ENCODE assay signal across 14 cellular contexts in the genomic region with DNA sequence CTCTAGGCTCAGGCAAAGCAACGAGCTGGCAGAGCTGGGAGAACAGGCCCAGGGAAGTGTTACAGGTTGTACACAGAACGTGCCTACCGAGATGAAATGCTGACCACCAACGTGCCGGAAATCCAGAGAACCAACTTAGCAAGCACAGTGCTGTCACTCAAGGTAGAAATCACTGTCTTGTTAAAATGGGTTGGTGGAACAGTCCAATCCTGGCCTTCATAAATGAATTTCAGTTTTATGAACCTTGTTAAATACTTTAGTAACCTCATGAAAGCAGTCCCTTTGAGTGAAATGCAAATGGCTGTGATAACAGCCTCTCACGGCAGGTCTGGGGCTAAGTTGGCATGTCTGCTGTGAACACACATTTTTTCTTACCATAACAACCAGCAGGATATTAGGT. TPM values are rescaled to one million over a fixed set of nuclear protein-coding genes. Genes with fewer than 3 reads are reported as not detected.
DNase-seq lines count a peak whose midpoint lies in the region; ATAC-seq, FAIRE-seq and TF ChIP-seq lines count a peak whose summit lies in the region.
"Had no signal": no experiment of that assay in that cellular context is flagged by ENCODE, and none has a peak within 500 bp of the region (broad histone marks: within the 10 kb centered on the region; RNA-seq: fewer than 3 reads in every experiment).

No MANE protein-coding gene starts in this region.

- ATAC-seq in left ventricle myocardium superior (peak; percentile 21), Right ventricle myocardium superior (ENCODE audit: poor library complexity) (no peak), HG02798 (IDR thresholded peaks at IDR 0.05; ENCODE audit: poor library complexity, unreplicated experiment) (peak; percentile 39), GM12878 (peak; percentile 74), GM21825 (IDR thresholded peaks at IDR 0.05; ENCODE audit: unreplicated experiment) (no peak), body of pancreas (no peak)

- TF ChIP-seq EP300 in GM12878 (IDR thresholded peaks at IDR 0.05; ENCODE audit: borderline replicate concordance in 1 of 2, control insufficient read depth in 1 of 2, low read depth in 2 of 2, low read length in 2 of 2), result no peak

- no TSS peak for BruUV-seq in GM12878 (replicated peaks; lab: Mats Ljungman, UMichigan)

- 3% methylated on average over 6 of the region's 6 CpGs for WGBS in GM12878 (ENCODE audit: insufficient coverage, insufficient replicate concordance, low lambda C conversion rate, missing lambda C conversion rate)
- 78 to 89% methylated on average over 6 of the region's 6 CpGs for WGBS in body of pancreas, 2 donors

- no peak for TF ChIP-seq RAD21 in GM12878 (IDR thresholded peaks at IDR 0.05; ENCODE audit: insufficient read depth, low read depth, low read length)

- peak overlapping the region; percentile 85 for H3K4me2 ChIP-seq in GM12878 (ENCODE audit: control insufficient read depth, insufficient read depth)

- RAD21 ChIA-PET in GM12878 (lab: Charles Lee; ENCODE audit: unreplicated experiment), result interaction anchor here (0.9 to 2.9 kb wide), 9 partner anchors 31 to 156 kb away, joined by 3 to 47 read pairs (median 4); partner anchors contain the start of gene DHX8

- H2AFZ ChIP-seq in GM12878 (ENCODE audit: control insufficient read depth, low read depth, low read length), result peak overlapping the region; percentile 54

- no peaks in the 10 kb centered on the region for H3K79me2 ChIP-seq in GM12878 (ENCODE audit: control insufficient read depth, insufficient read depth, low read length)

- H3K9ac ChIP-seq in GM12878 (ENCODE audit: control insufficient read depth, insufficient read depth, low read length), result peak overlapping the region; percentile 59

- H3K4me3 ChIP-seq in GM12878 (0 out of 2 replicates have a peak overlapping the region, but pooled peaks have one; percentile 4), body of pancreas (no peak overlapping the region)
- H3K4me3 ChIP-seq: colonic mucosa, vagina had no signal

- FAIRE-seq in GM12878 (lab: Jason Lieb, UNC), result no peak

- in situ Hi-C loops in GM12878 (cut with MboI), result no loop called here

- CTCF ChIA-PET in GM12878 (lab: Yijun Ruan, JAX), result interaction anchor here (1.0 to 5.5 kb wide), 7 partner anchors 12 to 156 kb away, joined by 3 to 108 read pairs (median 5); partner anchors contain the start of gene DHX8

- H3K36me3 ChIP-seq in GM12878 (ENCODE audit: control insufficient read depth in 2 of 2, insufficient read depth in 2 of 2, low read length in 1 of 2), result peaks cover 18 to 29% of the 10 kb centered on the region in 2 experiments
- H3K36me3 ChIP-seq in body of pancreas (replicated peaks in 1 of 2; ENCODE audit: insufficient read depth in 1 of 2, low read depth in 2 of 2), result peaks cover 0 to 44% of the 10 kb centered on the region in 2 donors

- no peak for TF ChIP-seq CTCF in GM12878 (IDR thresholded peaks at IDR 0.05 in 2 of 3, conservative IDR thresholded peaks at IDR 0.05 in 1 of 3; ENCODE audit: control insufficient read depth in 2 of 3, extremely low read depth in 1 of 3, insufficient read depth in 1 of 3, low read depth in 3 of 3, low read length in 3 of 3)
- no peak for TF ChIP-seq CTCF in body of pancreas (IDR thresholded peaks at IDR 0.05)

- H3K27ac ChIP-seq in GM12878 (ENCODE audit: control insufficient read depth, insufficient read depth), result peak overlapping the region; percentile 91
- H3K27ac ChIP-seq in body of pancreas, result no peak overlapping the region
- H3K27ac ChIP-seq: colonic mucosa, vagina had no signal

- H4K20me1 ChIP-seq in GM12878 (ENCODE audit: control insufficient read depth, insufficient read depth), result no peaks in the 10 kb centered on the region

- intact Hi-C loops in left ventricle myocardium superior (cut with micrococcal nuclease) (no loop called here), Right ventricle myocardium superior (cut with DNase I) (no loop called here), GM12878 (cut with micrococcal nuclease; ENCODE audit: unreplicated experiment) (loop anchor here (2.0 to 5.0 kb wide), 2 partner anchors 156 to 260 kb away; partner anchors contain the start of gene DUSP3), body of pancreas (cut with DNase I) (no loop called here)

- H3K9me3 ChIP-seq in GM12878 (replicated peaks; ENCODE audit: control insufficient read depth, insufficient read depth, low read length) (no peaks in the 10 kb centered on the region), body of pancreas (no peaks in the 10 kb centered on the region)
- H3K9me3 ChIP-seq: colonic mucosa, vagina had no signal

- H3K4me1 ChIP-seq in GM12878 (ENCODE audit: control insufficient read depth, insufficient read depth, low read length), result peaks cover 20% of the 10 kb centered on the region
- no peaks in the 10 kb centered on the region for H3K4me1 ChIP-seq in body of pancreas
- H3K4me1 ChIP-seq: colonic mucosa, vagina had no signal

- DNase-seq in left ventricle myocardium superior (no peak), Right ventricle myocardium superior (no peak), GM12878 (ENCODE audit: low read depth, low spot score) (peak; percentile 61), stromal cell of bone marrow (ENCODE audit: low read depth) (peak; percentile 20), NCI-H1694 treated with DMSO at 0.1 percent for 48 hours (lab: John Stamatoyannopoulos, UW) (no peak), body of pancreas (no peak)
- DNase-seq: activated CD4-positive, alpha-beta T cell treated with anti-CD3 and anti-CD28 coated beads for 48 hours; colonic mucosa; H7; kidney glomerular epithelial cell; stimulated activated CD4-positive, alpha-beta T cell treated with anti-CD3 and anti-CD28 coated beads, Interleukin-12 subunit alpha, Interleukin-12 subunit beta, amount 100 ng/mL, for 4 hours had no signal

- POLR2A ChIA-PET in GM12878 (lab: Charles Lee), result interaction anchor here (1.3 to 1.4 kb wide), 3 partner anchors 9 to 57 kb away, joined by 4 to 5 read pairs (median 4); partner anchors contain the start of gene ETV4

- H3K27me3 ChIP-seq in GM12878 (replicated peaks in 1 of 2; ENCODE audit: control insufficient read depth in 2 of 2, insufficient read depth in 2 of 2, low read length in 1 of 2) (no peaks in the 10 kb centered on the region), body of pancreas (no peaks in the 10 kb centered on the region)
- H3K27me3 ChIP-seq: colonic mucosa, vagina had no signal

- SMC1A ChIA-PET in GM12878 (lab: Charles Lee; ENCODE audit: uncharacterized antibody, unreplicated experiment), result interaction anchor here (1.1 to 8.1 kb wide), 9 partner anchors 24 to 157 kb away, joined by 3 to 118 read pairs (median 4); partner anchors contain the start of gene MEOX1

- TF ChIP-seq POLR2A in GM12878 (IDR thresholded peaks at IDR 0.05; ENCODE audit: low read depth, low read length) (no peak), body of pancreas (IDR thresholded peaks at IDR 0.05) (no peak)

TF ChIP-seq in GM12878, 131 proteins besides CTCF, POLR2A, EP300 and RAD21 (continues in another document):
- TF ChIP-seq EZH2 (IDR thresholded peaks at IDR 0.05; ENCODE audit: borderline replicate concordance, control insufficient read depth, low read depth, low read length) (no peak), MEF2B (IDR thresholded peaks at IDR 0.05; ENCODE audit: partially characterized antibody, poor library complexity, severe bottlenecking) (no peak), SREBF2 (IDR thresholded peaks at IDR 0.05; ENCODE audit: low read length) (no peak), BACH1 (IDR thresholded peaks at IDR 0.05; ENCODE audit: borderline replicate concordance) (no peak)

RNA-seq across cellular contexts. Expression of gene ETV4, which starts 29.0 kb away (rescaled TPM):
- 0.37 TPM for total RNA-seq in left ventricle myocardium superior
- total RNA-seq in Right ventricle myocardium superior, result 0.24 TPM
- 4.9 and 5.0 TPM in 2 replicates for total RNA-seq in GM12878 (2013; cell fraction: nucleolus; rRNA removed)
- total RNA-seq in GM12878 (2014; rRNA removed), result 1.8 and 2.3 TPM in 2 replicates
- 0.67 and 0.88 TPM in 2 replicates for total RNA-seq in GM12878 (2014; rRNA removed; fragmentation: Illumina TruSeq; extraction: Trizol)
- 2.2 TPM in 2 replicates for total RNA-seq in GM12878 (2021)
- polyA plus RNA-seq in GM12878 (2011; ENCODE audit: low read depth), result 1.4 TPM
- polyA plus RNA-seq in GM12878 (2011; rRNA removed), result 7.0 and 14.5 TPM in 2 replicates
- 17.3 and 18.0 TPM in 2 replicates for polyA plus RNA-seq in GM12878 (2011; cell fraction: cytosol; rRNA removed)
- 24.4 and 27.7 TPM in 2 replicates for polyA plus RNA-seq in GM12878 (2011; cell fraction: nucleus; rRNA removed)
- polyA plus RNA-seq in GM12878 (2012), result 1.1 and 2.4 TPM in 2 replicates
- 0.92 and 1.3 TPM in 2 replicates for polyA plus RNA-seq in GM12878 (2014; fragmentation: Illumina TruSeq; extraction: Trizol)
- under 1 TPM; 0.19 to 0.49 TPM for polyA plus RNA-seq in GM12878 (2014; fragmentation: Nextera tagmentation; extraction: Ambion mirVana)
- 1.7 and 2.4 TPM in 2 replicates for polyA plus RNA-seq in GM12878 (2014; rRNA removed)
- polyA plus RNA-seq in GM12878 (2016; fragmentation: Nextera tagmentation; extraction: Ambion mirVana), result 1 to 10 TPM; 1.7 to 1.9 TPM
- 5.2 and 11.6 TPM in 2 replicates for polyA minus RNA-seq in GM12878 (2011; rRNA and poly(A)+ RNA removed)
- 5.4 and 6.8 TPM in 2 replicates for polyA minus RNA-seq in GM12878 (2011; cell fraction: cytosol; rRNA and poly(A)+ RNA removed)
- 3.3 and 4.2 TPM in 2 replicates for polyA minus RNA-seq in GM12878 (2011; cell fraction: nucleus; rRNA and poly(A)+ RNA removed)
- 10 to 100 TPM in 1 of 2 donors, 1 to 10 TPM in 1; 6.2 to 28.7 TPM for total RNA-seq in body of pancreas

RNA-seq across cellular contexts. Expression of gene DHX8, which starts 33.4 kb away (rescaled TPM):
- total RNA-seq in left ventricle myocardium superior (29.7 TPM), Right ventricle myocardium superior (26.1 TPM), GM12878 (2014; rRNA removed) (42.9 and 43.2 TPM in 2 replicates), GM12878 (2014; rRNA removed; fragmentation: Illumina TruSeq; extraction: Trizol) (32.5 and 33.1 TPM in 2 replicates), GM12878 (2021) (47.5 and 49.9 TPM in 2 replicates), body of pancreas (10 to 100 TPM; 12.2 to 19.4 TPM)
- 34.6 and 38.9 TPM in 2 replicates for total RNA-seq in GM12878 (2013; cell fraction: nucleolus; rRNA removed)
- polyA plus RNA-seq in GM12878 (2011; ENCODE audit: low read depth), result 10.8 TPM
- polyA plus RNA-seq in GM12878 (2011; rRNA removed) (24.5 and 30.2 TPM in 2 replicates), GM12878 (2014; fragmentation: Illumina TruSeq; extraction: Trizol) (35.6 and 38.3 TPM in 2 replicates), GM12878 (2014; fragmentation: Nextera tagmentation; extraction: Ambion mirVana) (10 to 100 TPM; 27.6 to 31.6 TPM), GM12878 (2014; rRNA removed) (29.0 and 30.9 TPM in 2 replicates), GM12878 (2016; fragmentation: Nextera tagmentation; extraction: Ambion mirVana) (10 to 100 TPM; 48.4 to 50.4 TPM)
- polyA plus RNA-seq in GM12878 (2011; cell fraction: cytosol; rRNA removed), result 29.9 and 32.6 TPM in 2 replicates
- polyA plus RNA-seq in GM12878 (2011; cell fraction: nucleus; rRNA removed), result 25.1 and 34.2 TPM in 2 replicates
- 17.1 and 18.4 TPM in 2 replicates for polyA plus RNA-seq in GM12878 (2012)
- polyA minus RNA-seq in GM12878 (2011; rRNA and poly(A)+ RNA removed), result 65.0 and 66.4 TPM in 2 replicates
- 18.6 and 21.3 TPM in 2 replicates for polyA minus RNA-seq in GM12878 (2011; cell fraction: cytosol; rRNA and poly(A)+ RNA removed)
- polyA minus RNA-seq in GM12878 (2011; cell fraction: nucleus; rRNA and poly(A)+ RNA removed), result 13.7 and 25.2 TPM in 2 replicates

Comparison
In these comparisons a context has a peak if more than half of its experiments do, and no peak if none do; other contexts are left out.
1. ATAC-seq: peak in left ventricle myocardium superior (single experiment), HG02798 (single experiment) and GM12878 (single experiment); none in Right ventricle myocardium superior (single experiment), GM21825 (single experiment) and body of pancreas (single experiment).
2. DNase-seq: peak in GM12878 (single experiment) and stromal cell of bone marrow (single experiment); none in left ventricle myocardium superior (single experiment), Right ventricle myocardium superior (single experiment), NCI-H1694 treated with DMSO at 0.1 percent for 48 hours (single experiment) and body of pancreas (0 of 4).